21 cellular contexts compared by ENCODE assay signal in the genomic region with DNA sequence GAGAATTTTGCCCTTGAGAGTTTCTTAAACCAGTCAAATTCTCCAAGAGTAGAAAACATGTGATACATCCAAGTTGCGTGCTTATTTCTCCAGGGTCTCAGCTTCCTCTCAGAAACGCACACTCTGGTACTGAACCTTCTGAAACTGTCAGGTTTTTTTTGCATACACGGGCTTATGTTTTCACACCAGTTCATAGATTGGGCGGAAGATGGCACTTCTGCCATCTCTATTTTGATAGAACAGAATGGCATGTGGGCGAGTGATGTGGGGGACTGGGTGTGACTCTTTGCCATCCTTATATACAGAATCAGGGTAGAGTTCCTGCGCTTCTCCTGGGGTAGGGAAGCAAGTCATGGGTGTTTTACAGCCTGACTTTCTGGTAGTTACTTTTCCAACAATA. TPM values are rescaled to one million over a fixed set of nuclear protein-coding genes. Genes with fewer than 3 reads are reported as not detected.
A peak's percentile ranks its signal among the peaks of the same experiment; 100 is the strongest.
DNase-seq lines count a peak whose midpoint lies in the region; ATAC-seq, FAIRE-seq and TF ChIP-seq lines count a peak whose summit lies in the region.
"Had no signal": no experiment of that assay in that cellular context is flagged by ENCODE, and none has a peak within 500 bp of the region (broad histone marks: within the 10 kb centered on the region; RNA-seq: fewer than 3 reads in every experiment).

No MANE protein-coding gene starts in this region.

- no peaks in the 10 kb centered on the region for H3K9me3 ChIP-seq in T-helper 17 cell (ENCODE audit: control insufficient read depth, low read length, poor library complexity, severe bottlenecking)
- H3K9me3 ChIP-seq: A549, heart left ventricle, SK-N-SH, upper lobe of left lung had no signal

- intact Hi-C loops in activated CD4-positive, alpha-beta T cell treated with anti-CD3 and anti-CD28 coated beads, Interleukin-2, amount 10 ng/mL, durations not matched to agents 24 days and 14 days (cut with micrococcal nuclease) = no loop called here

- H3K36me3 Mint-ChIP-seq in activated CD4-positive, alpha-beta T cell treated with anti-CD3 and anti-CD28 coated beads, Interleukin-2, amount 10 ng/mL, durations not matched to agents 24 days and 14 days (ENCODE audit: low read depth) = peaks cover 28% of the 10 kb centered on the region
- peaks cover 10% of the 10 kb centered on the region for H3K36me3 Mint-ChIP-seq in T-helper 17 cell (ENCODE audit: low read depth)
- peaks cover 57% of the 10 kb centered on the region for H3K36me3 Mint-ChIP-seq in stimulated activated effector memory CD8-positive, alpha-beta T cell treated with anti-CD3 and anti-CD28 coated beads, Interleukin-12 subunit alpha, Interleukin-12 subunit beta, amount 100 ng/mL, for 72 hours
- H3K36me3 Mint-ChIP-seq: natural killer cell had no signal

- no peak overlapping the region for H3K4me3 Mint-ChIP-seq in activated CD4-positive, alpha-beta T cell treated with anti-CD3 and anti-CD28 coated beads, Interleukin-2, amount 10 ng/mL, durations not matched to agents 24 days and 14 days
- peak overlapping the region; percentile 89 for H3K4me3 Mint-ChIP-seq in T-helper 17 cell
- H3K4me3 Mint-ChIP-seq in stimulated activated effector memory CD8-positive, alpha-beta T cell treated with anti-CD3 and anti-CD28 coated beads, Interleukin-12 subunit alpha, Interleukin-12 subunit beta, amount 100 ng/mL, for 72 hours = peak overlapping the region; percentile 56
- H3K4me3 Mint-ChIP-seq: natural killer cell had no signal

- peak overlapping the region; percentile 8 for H3K27ac Mint-ChIP-seq in activated CD4-positive, alpha-beta T cell treated with anti-CD3 and anti-CD28 coated beads, Interleukin-2, amount 10 ng/mL, durations not matched to agents 24 days and 14 days
- H3K27ac Mint-ChIP-seq in T-helper 17 cell = peak overlapping the region; percentile 98
- H3K27ac Mint-ChIP-seq in stimulated activated effector memory CD8-positive, alpha-beta T cell treated with anti-CD3 and anti-CD28 coated beads, Interleukin-12 subunit alpha, Interleukin-12 subunit beta, amount 100 ng/mL, for 72 hours = peak overlapping the region; percentile 66
- H3K27ac Mint-ChIP-seq: natural killer cell had no signal

- H3K4me1 Mint-ChIP-seq in activated CD4-positive, alpha-beta T cell treated with anti-CD3 and anti-CD28 coated beads, Interleukin-2, amount 10 ng/mL, durations not matched to agents 24 days and 14 days = peaks cover 45% of the 10 kb centered on the region
- peaks cover 37% of the 10 kb centered on the region for H3K4me1 Mint-ChIP-seq in T-helper 17 cell
- peaks cover 22% of the 10 kb centered on the region for H3K4me1 Mint-ChIP-seq in stimulated activated effector memory CD8-positive, alpha-beta T cell treated with anti-CD3 and anti-CD28 coated beads, Interleukin-12 subunit alpha, Interleukin-12 subunit beta, amount 100 ng/mL, for 72 hours
- H3K4me1 Mint-ChIP-seq: natural killer cell had no signal

- in situ Hi-C loops in GM13977 (cut with MboI; ENCODE audit: low pct_unique_long_range_greater_than_20kb, low sequenced_read_pairs, unreplicated experiment) = no loop called here

- TF ChIP-seq CTCF in GM13977 (IDR thresholded peaks at IDR 0.05; ENCODE audit: extremely low read depth, insufficient read depth, missing control alignments) = no peak

- DNase-seq in activated CD4-positive, alpha-beta T cell treated with anti-CD3 and anti-CD28 coated beads, Interleukin-2, amount 10 ng/mL, durations not matched to agents 24 days and 14 days = no peak
- no peak for DNase-seq in activated CD4-positive, alpha-beta T cell treated with anti-CD3 and anti-CD28 coated beads, Interleukin-2, amount 50 U/mL, for 1 hour
- no peak for DNase-seq in GM19239 (ENCODE audit: insufficient read length, low spot score)
- DNase-seq in T-helper 17 cell = no peak
- no peak for DNase-seq in stimulated activated effector memory CD8-positive, alpha-beta T cell treated with anti-CD3 and anti-CD28 coated beads, Interleukin-12 subunit alpha, Interleukin-12 subunit beta, amount 100 ng/mL, for 72 hours (ENCODE audit: low spot score in 2 of 2)
- DNase-seq in GM13977 (ENCODE audit: low spot score) = no peak
- DNase-seq in D341Med (ENCODE audit: low spot score) = no peak
- no peak for DNase-seq in ureter (ENCODE audit: low spot score)
- DNase-seq: DND-41, heart left ventricle, IMR-90, natural killer cell, NCI-H2081, NCI-H526, SK-N-SH, small intestine, upper lobe of left lung had no signal

- peak; percentile 69 for ATAC-seq in T-helper 17 cell
- ATAC-seq in stimulated activated effector memory CD8-positive, alpha-beta T cell treated with anti-CD3 and anti-CD28 coated beads, Interleukin-12 subunit alpha, Interleukin-12 subunit beta, amount 100 ng/mL, for 72 hours = no peak
- ATAC-seq: A549, HCT116, heart left ventricle, natural killer cell had no signal

- H3K27me3 Mint-ChIP-seq in activated CD4-positive, alpha-beta T cell treated with anti-CD3 and anti-CD28 coated beads, Interleukin-2, amount 10 ng/mL, durations not matched to agents 24 days and 14 days = no peaks in the 10 kb centered on the region
- no peaks in the 10 kb centered on the region for H3K27me3 Mint-ChIP-seq in T-helper 17 cell

- peak; percentile 60 for FAIRE-seq in GM19239 (lab: Jason Lieb, UNC)
- FAIRE-seq: A549, bronchial epithelial cell, small intestine, TTC549 had no signal

- H3K9me3 Mint-ChIP-seq in activated CD4-positive, alpha-beta T cell treated with anti-CD3 and anti-CD28 coated beads, Interleukin-2, amount 10 ng/mL, durations not matched to agents 24 days and 14 days = peaks cover 4% of the 10 kb centered on the region
- peaks cover 3% of the 10 kb centered on the region for H3K9me3 Mint-ChIP-seq in stimulated activated effector memory CD8-positive, alpha-beta T cell treated with anti-CD3 and anti-CD28 coated beads, Interleukin-12 subunit alpha, Interleukin-12 subunit beta, amount 100 ng/mL, for 72 hours
- H3K9me3 Mint-ChIP-seq: natural killer cell had no signal

RNA-seq across cellular contexts. Expression of gene ADTRP, which starts 56.4 kb away (rescaled TPM):
- 4.7 and 5.3 TPM in 2 replicates for total RNA-seq in activated CD4-positive, alpha-beta T cell treated with anti-CD3 and anti-CD28 coated beads, Interleukin-2, amount 10 ng/mL, durations not matched to agents 24 days and 14 days
- total RNA-seq in T-helper 17 cell = 10 to 100 TPM; 24.6 to 43.4 TPM
- 42.4 TPM for total RNA-seq in ureter

Comparison
In these comparisons a context has a peak if more than half of its experiments do, and no peak if none do; other contexts are left out.
1. H3K27ac Mint-ChIP-seq: peak in every context shown above with its lines; median percentile 98 in T-helper 17 cell; 66 in stimulated activated effector memory CD8-positive, alpha-beta T cell treated with anti-CD3 and anti-CD28 coated beads, Interleukin-12 subunit alpha, Interleukin-12 subunit beta, amount 100 ng/mL, for 72 hours; 8 in activated CD4-positive, alpha-beta T cell treated with anti-CD3 and anti-CD28 coated beads, Interleukin-2, amount 10 ng/mL, durations not matched to agents 24 days and 14 days.